ENCODE assay signal across 9 cellular contexts in genomic region chr22:46079093-46079860, GRCh38.
DNase-seq lines count a peak whose midpoint lies in the region.
"Had no signal": no experiment of that assay in that cellular context is flagged by ENCODE, and none has a peak within 500 bp of the region (broad histone marks: within the 10 kb centered on the region; RNA-seq: fewer than 3 reads in every experiment).

No MANE protein-coding gene starts in this region.

- H3K9ac ChIP-seq in duodenal mucosa (ENCODE audit: low read depth in 1 of 2, low read length in 2 of 2) (peak overlapping the region; percentile 32 to 36), mucosa of rectum (ENCODE audit: low read depth in 1 of 2, low read length in 2 of 2) (peak overlapping the region; percentile 32 to 68)

- H3K27ac ChIP-seq in duodenal mucosa (ENCODE audit: low read depth, low read length) (peak overlapping the region; percentile 89), mucosa of rectum (ENCODE audit: low read depth in 2 of 2, low read length in 2 of 2) (peak overlapping the region; percentile 79 to 86), urinary bladder (ENCODE audit: low read depth) (peak overlapping the region; percentile 80)

- H3K4me1 ChIP-seq in duodenal mucosa (ENCODE audit: control insufficient read depth in 1 of 2, insufficient read depth in 2 of 2, low read length in 2 of 2), result peaks cover 48 to 60% of the 10 kb centered on the region in 2 donors
- H3K4me1 ChIP-seq in mucosa of rectum (ENCODE audit: control insufficient read depth in 2 of 2, insufficient read depth in 2 of 2, low read length in 2 of 2), result peaks cover 52 to 57% of the 10 kb centered on the region in 2 donors
- H3K4me1 ChIP-seq in urinary bladder (ENCODE audit: insufficient read depth), result no peaks in the 10 kb centered on the region

- peaks cover 5 to 26% of the 10 kb centered on the region in 2 donors for H3K36me3 ChIP-seq in duodenal mucosa (ENCODE audit: control insufficient read depth in 1 of 2, insufficient read depth in 2 of 2, low read length in 2 of 2)
- peaks cover 4 to 8% of the 10 kb centered on the region in 2 donors for H3K36me3 ChIP-seq in mucosa of rectum (ENCODE audit: control insufficient read depth in 2 of 2, insufficient read depth in 2 of 2, low read length in 2 of 2)
- H3K36me3 ChIP-seq in urinary bladder (ENCODE audit: insufficient read depth), result no peaks in the 10 kb centered on the region

- WGBS in urinary bladder, result 75% methylated on average over 21 of the region's 21 CpGs

- no peaks in the 10 kb centered on the region for H3K27me3 ChIP-seq in duodenal mucosa (ENCODE audit: control insufficient read depth in 1 of 2, insufficient read depth in 2 of 2, low read length in 2 of 2)
- H3K27me3 ChIP-seq in mucosa of rectum (ENCODE audit: control insufficient read depth in 2 of 2, insufficient read depth in 2 of 2, low read length in 2 of 2), result no peaks in the 10 kb centered on the region

- H3K9me3 ChIP-seq in duodenal mucosa (ENCODE audit: control insufficient read depth in 1 of 2, low read length in 2 of 2), result no peaks in the 10 kb centered on the region
- no peaks in the 10 kb centered on the region for H3K9me3 ChIP-seq in mucosa of rectum (ENCODE audit: control insufficient read depth in 2 of 2, low read length in 2 of 2)
- H3K9me3 ChIP-seq: mucosa of descending colon had no signal

- DNase-seq in activated effector memory CD4-positive, alpha-beta T cell treated with anti-CD3 and anti-CD28 coated beads, Interleukin-2, amount 50 U/mL, for 16 hours, result peak; percentile 45
- DNase-seq in activated effector memory CD4-positive, alpha-beta T cell treated with Interleukin-2 at 50 U/mL for 16 hours, result no peak
- DNase-seq in cerebellar cortex (ENCODE audit: low spot score), result no peak
- no peak for DNase-seq in NOMO-1 treated with dmso at 0.1 percent for 144 hours (lab: John Stamatoyannopoulos, UW; ENCODE audit: unreplicated experiment)
- no peak for DNase-seq in activated CD8-positive, alpha-beta memory T cell treated with anti-CD3 and anti-CD28 coated beads, Interleukin-2, amount 50 U/mL, for 4 hours

- H3K4me3 ChIP-seq in duodenal mucosa (ENCODE audit: low read depth in 1 of 2, low read length in 2 of 2), result peak overlapping the region; percentile 10 to 23
- H3K4me3 ChIP-seq in mucosa of rectum (ENCODE audit: low read length in 2 of 2), result peak overlapping the region; percentile 31 to 46
- peak overlapping the region; percentile 36 for H3K4me3 ChIP-seq in urinary bladder (ENCODE audit: low read depth, low read length)
- H3K4me3 ChIP-seq: mucosa of descending colon had no signal
